Comparison of ENCODE assay signal across 8 cellular contexts in genomic region chr21:39373634-39374033, GRCh38. TPM values are rescaled to one million over a fixed set of nuclear protein-coding genes. Genes with fewer than 3 reads are reported as not detected.
DNase-seq lines count a peak whose midpoint lies in the region; ATAC-seq and TF ChIP-seq lines count a peak whose summit lies in the region.

No MANE protein-coding gene starts in this region.

- H3K4me1 ChIP-seq in breast epithelium = no peaks in the 10 kb centered on the region
- H3K4me1 ChIP-seq in body of pancreas = peaks cover 12% of the 10 kb centered on the region
- no peaks in the 10 kb centered on the region for H3K4me1 ChIP-seq in vagina

- H3K9me3 Mint-ChIP-seq in MCF 10A (ENCODE audit: unreplicated experiment) = no peaks in the 10 kb centered on the region
- H3K9me3 Mint-ChIP-seq in neural crest cell = no peaks in the 10 kb centered on the region

- H3K27me3 ChIP-seq in breast epithelium (no peaks in the 10 kb centered on the region), body of pancreas (no peaks in the 10 kb centered on the region), vagina (no peaks in the 10 kb centered on the region)

- no peak overlapping the region for H3K4me3 ChIP-seq in breast epithelium
- no peak overlapping the region for H3K4me3 ChIP-seq in body of pancreas
- H3K4me3 ChIP-seq in vagina = no peak overlapping the region

- ATAC-seq in body of pancreas (no peak), GM21526 (IDR thresholded peaks at IDR 0.05; ENCODE audit: low FRiP score, unreplicated experiment) (no peak), GM19351 (IDR thresholded peaks at IDR 0.05; ENCODE audit: unreplicated experiment) (no peak)

- H3K27ac ChIP-seq in breast epithelium (no peak overlapping the region), body of pancreas (no peak overlapping the region), vagina (no peak overlapping the region)

- H3K36me3 Mint-ChIP-seq in MCF 10A (ENCODE audit: insufficient read depth, unreplicated experiment) = no peaks in the 10 kb centered on the region
- H3K36me3 Mint-ChIP-seq in neural crest cell (ENCODE audit: low read depth) = no peaks in the 10 kb centered on the region

- DNase-seq in MCF 10A (ENCODE audit: unreplicated experiment) = peak; percentile 39
- no peak for DNase-seq in breast epithelium (ENCODE audit: low spot score in 2 of 2)
- DNase-seq in MV-4-11 (lab: John Stamatoyannopoulos, UW) = peak; percentile 67
- peak in 1 of 4 donors; percentile 36 for DNase-seq in body of pancreas
- DNase-seq in neural crest cell (ENCODE audit: low read depth, low spot score) = no peak
- DNase-seq in vagina (ENCODE audit: extremely low spot score in 2 of 2) = no peak

- POLR2A ChIA-PET in MCF 10A (lab: Yijun Ruan, JAX) = interaction anchor here (0.6 to 2.8 kb wide), 8 partner anchors 10 to 123 kb away, joined by 3 to 12 read pairs (median 4); partner anchors contain the start of genes BRWD1 and HMGN1

- H3K27me3 Mint-ChIP-seq in MCF 10A (ENCODE audit: insufficient read depth, unreplicated experiment) = no peaks in the 10 kb centered on the region
- H3K27me3 Mint-ChIP-seq in neural crest cell (ENCODE audit: low read depth) = peaks cover 14% of the 10 kb centered on the region

- WGBS in body of pancreas, 2 donors = 22 to 36% methylated on average over 5 of the region's 5 CpGs

- no peaks in the 10 kb centered on the region for H3K36me3 ChIP-seq in breast epithelium
- no peaks in the 10 kb centered on the region for H3K36me3 ChIP-seq in body of pancreas (replicated peaks in 1 of 2; ENCODE audit: insufficient read depth in 1 of 2, low read depth in 2 of 2)
- H3K36me3 ChIP-seq in vagina = no peaks in the 10 kb centered on the region

- no TSS peak for BruUV-seq in MCF 10A (replicated peaks; lab: Mats Ljungman, UMichigan)

- CTCF ChIA-PET in MCF 10A (lab: Yijun Ruan, JAX) = interaction anchor here (0.6 to 4.0 kb wide), 12 partner anchors 8 to 180 kb away, joined by 3 to 22 read pairs (median 4); no protein-coding TSS in a partner anchor

- H3K4me3 Mint-ChIP-seq in MCF 10A (ENCODE audit: unreplicated experiment) = no peak overlapping the region
- no peak overlapping the region for H3K4me3 Mint-ChIP-seq in neural crest cell

- peak; percentile 32 for TF ChIP-seq CTCF in MCF 10A (IDR thresholded peaks at IDR 0.05; ENCODE audit: unreplicated experiment)
- TF ChIP-seq CTCF in breast epithelium (IDR thresholded peaks at IDR 0.05) = peak in 1 of 3 donors; percentile 22
- TF ChIP-seq CTCF in body of pancreas (IDR thresholded peaks at IDR 0.05) = peak in 4 of 7 experiments; percentile 17 to 32 (median 29)
- peak; percentile 53 for TF ChIP-seq CTCF in neural crest cell (conservative IDR thresholded peaks at IDR 0.05)
- no peak for TF ChIP-seq CTCF in vagina (IDR thresholded peaks at IDR 0.05)

- H3K4me1 Mint-ChIP-seq in MCF 10A (ENCODE audit: insufficient read depth, unreplicated experiment) = peaks cover 7% of the 10 kb centered on the region
- H3K4me1 Mint-ChIP-seq in neural crest cell = peaks cover 9% of the 10 kb centered on the region

- H3K27ac Mint-ChIP-seq in MCF 10A (ENCODE audit: low read depth, unreplicated experiment) (no peak overlapping the region), neural crest cell (ENCODE audit: unreplicated experiment) (no peak overlapping the region)

- intact Hi-C loops in MCF 10A (cut with micrococcal nuclease) = loop anchor here (2.0 kb wide), 1 partner anchor 71 kb away; the partner anchor contains the start of gene LCA5L
- intact Hi-C loops in breast epithelium (cut with DNase I; ENCODE audit: low total_unique reads) = no loop called here
- intact Hi-C loops in body of pancreas (cut with DNase I) = no loop called here
- intact Hi-C loops in vagina (cut with DNase I) = no loop called here

- no peaks in the 10 kb centered on the region for H3K9me3 ChIP-seq in breast epithelium
- no peaks in the 10 kb centered on the region for H3K9me3 ChIP-seq in body of pancreas
- H3K9me3 ChIP-seq in vagina = no peaks in the 10 kb centered on the region

- TF ChIP-seq POLR2A in breast epithelium (IDR thresholded peaks at IDR 0.05) = no peak
- TF ChIP-seq POLR2A in body of pancreas (IDR thresholded peaks at IDR 0.05) = no peak
- TF ChIP-seq POLR2A in vagina (IDR thresholded peaks at IDR 0.05) = no peak

RNA-seq across cellular contexts. Expression of gene HMGN1, which starts 24.7 kb away (rescaled TPM):
- 360 TPM in 2 replicates for total RNA-seq in MCF 10A (2022)
- 100 to 1,000 TPM in 2 of 3 donors, 10 to 100 TPM in 1; 68.5 to 166 (median 127) TPM for total RNA-seq in breast epithelium
- total RNA-seq in body of pancreas = 100 to 1,000 TPM in 1 of 2 donors, 10 to 100 TPM in 1; 97.2 to 153 TPM
- total RNA-seq in neural crest cell = 581 and 589 TPM in 2 replicates
- 82.0 TPM for total RNA-seq in vagina

Comparison
In these comparisons a context has a peak if more than half of its experiments do, and no peak if none do; other contexts are left out.
1. DNase-seq: peak in MCF 10A (single experiment) and MV-4-11 (single experiment); none in breast epithelium (0 of 2), neural crest cell (single experiment) and vagina (0 of 2).
2. CTCF ChIP-seq: peak in MCF 10A (single experiment), body of pancreas (4 of 7) and neural crest cell (single experiment); none in vagina (0 of 3).